ENCODE assay signal across 8 cellular contexts in genomic region chr10:28676968-28677888, GRCh38. TPM values are rescaled to one million over a fixed set of nuclear protein-coding genes. Genes with fewer than 3 reads are reported as not detected.
A peak's percentile ranks its signal among the peaks of the same experiment; 100 is the strongest.
DNase-seq lines count a peak whose midpoint lies in the region; ATAC-seq, FAIRE-seq and TF ChIP-seq lines count a peak whose summit lies in the region.

Gene BAMBI, plus strand, starts transcription at chr10:28677521. Its CDS starts 377 bp downstream, at chr10:28677898.

- peak; percentile 37 for TF ChIP-seq CTCF in MM.1S (IDR thresholded peaks at IDR 0.05; ENCODE audit: low read length)
- peak; percentile 21 to 57 (median 53) for TF ChIP-seq CTCF in pancreas (IDR thresholded peaks at IDR 0.05)
- TF ChIP-seq CTCF in thyroid gland (IDR thresholded peaks at IDR 0.05), result peak in 5 of 6 experiments; percentile 23 to 84 (median 65)

- no peaks in the 10 kb centered on the region for H4K20me1 ChIP-seq in MM.1S (ENCODE audit: insufficient read depth, low read length)

- H3K79me2 ChIP-seq in MM.1S (ENCODE audit: low read length), result no peaks in the 10 kb centered on the region

- no peaks in the 10 kb centered on the region for H3K36me3 Mint-ChIP-seq in activated naive CD8-positive, alpha-beta T cell

- 1% methylated on average over 83 to 120 of the region's 120 CpGs for WGBS in pancreas, 2 donors
- WGBS in thyroid gland, 2 donors, result 0% methylated on average over 12 to 13 of the region's 120 CpGs

- no peaks in the 10 kb centered on the region for H3K9me2 ChIP-seq in MM.1S (replicated peaks; ENCODE audit: insufficient read depth, low read length)

- peak within 1 kb of the TSS; percentile 36; the same call in 1 of the 2 replicates for H3K9ac ChIP-seq in MM.1S (ENCODE audit: low read length)

- FAIRE-seq in pancreas (lab: Jason Lieb, UNC), result no peak

- H3K4me1 ChIP-seq in MM.1S (ENCODE audit: low read length) (peaks cover 6% of the 10 kb centered on the region; the same call in 1 of the 2 replicates), pancreas (no peaks in the 10 kb centered on the region), thyroid gland (peaks cover 9 to 14% of the 10 kb centered on the region in 2 donors)

- H3K27me3 ChIP-seq in MM.1S (replicated peaks; ENCODE audit: insufficient read depth, low read length) (peaks cover 25% of the 10 kb centered on the region), pancreas (peaks cover 0 to 10% (median 0%) of the 10 kb centered on the region in 4 donors), thyroid gland (no peaks in the 10 kb centered on the region)

- 0 out of 2 replicates have a peak, but pooled peaks cover 3% of the 10 kb centered on the region for H3F3A ChIP-seq in MM.1S (ENCODE audit: insufficient read depth, low read length)

- peaks cover 32% of the 10 kb centered on the region for H3K4me1 Mint-ChIP-seq in activated naive CD8-positive, alpha-beta T cell (ENCODE audit: low read depth)

- H3K4me3 Mint-ChIP-seq in activated naive CD8-positive, alpha-beta T cell, result peak within 1 kb of the TSS; percentile 85

- ATAC-seq in Right ventricle myocardium superior (ENCODE audit: poor library complexity), result peak; percentile 97
- ATAC-seq in pancreas, result peak; percentile 95 to 98 (median 98)

- DNase-seq in HCEC 1CT (peak; percentile 90), MM.1S (peak; percentile 93), SKM-1 (lab: John Stamatoyannopoulos, UW; ENCODE audit: unreplicated experiment) (peak; percentile 57), Right ventricle myocardium superior (peak; percentile 95), pancreas (peak; percentile 88 to 98 (median 93)), thyroid gland (peak; percentile 94)

- no peak within 1 kb of the TSS for H3K27ac Mint-ChIP-seq in activated naive CD8-positive, alpha-beta T cell

- peak in 1 of 2 donors; percentile 94 for TF ChIP-seq POLR2A in thyroid gland (IDR thresholded peaks at IDR 0.05)

- H3K4me3 ChIP-seq in GM08714 (ENCODE audit: low read length), result peak within 1 kb of the TSS; percentile 72
- H3K4me3 ChIP-seq in MM.1S (ENCODE audit: low read length), result peak within 1 kb of the TSS; percentile 68
- H3K4me3 ChIP-seq in pancreas, result peak within 1 kb of the TSS; percentile 71 to 94 (median 82)
- peak within 1 kb of the TSS; percentile 44 to 87 (median 57) for H3K4me3 ChIP-seq in thyroid gland (replicated peaks in 1 of 3)

- H3K9me3 ChIP-seq in MM.1S (replicated peaks; ENCODE audit: insufficient read depth, low read length), result no peaks in the 10 kb centered on the region
- no peaks in the 10 kb centered on the region for H3K9me3 ChIP-seq in pancreas
- no peaks in the 10 kb centered on the region for H3K9me3 ChIP-seq in thyroid gland

- no peaks in the 10 kb centered on the region for H3K9me3 Mint-ChIP-seq in activated naive CD8-positive, alpha-beta T cell (ENCODE audit: low read depth)

- H3K27ac ChIP-seq in MM.1S (ENCODE audit: low read length), result no peak within 1 kb of the TSS
- peak within 1 kb of the TSS in 3 of 4 donors; percentile 68 to 79 (median 69) for H3K27ac ChIP-seq in pancreas
- no peak within 1 kb of the TSS for H3K27ac ChIP-seq in thyroid gland

- intact Hi-C loops in Right ventricle myocardium superior (cut with DNase I) (loop anchor here (2.0 kb wide), 1 partner anchor 314 kb away; no protein-coding TSS in a partner anchor), pancreas (cut with DNase I) (loop anchor here in 1 of 3 donors (5.0 kb wide), 1 partner anchor 455 kb away; no protein-coding TSS in a partner anchor), thyroid gland (cut with DNase I) (loop anchor here (5.0 kb wide), 1 partner anchor 625 kb away; no protein-coding TSS in a partner anchor)

- H3K4me2 ChIP-seq in MM.1S (ENCODE audit: low read depth, low read length), result peak within 1 kb of the TSS; percentile 97

- peaks cover 49% of the 10 kb centered on the region for H3K27me3 Mint-ChIP-seq in activated naive CD8-positive, alpha-beta T cell

- H3K36me3 ChIP-seq in MM.1S (replicated peaks; ENCODE audit: insufficient read depth, low read length) (no peaks in the 10 kb centered on the region), pancreas (no peaks in the 10 kb centered on the region), thyroid gland (no peaks in the 10 kb centered on the region)

- peak within 1 kb of the TSS; percentile 84 for H2AFZ ChIP-seq in MM.1S (ENCODE audit: low read length)

RNA-seq across cellular contexts. Expression of gene BAMBI, which starts in this region (rescaled TPM):
- 13.2 TPM for total RNA-seq in Right ventricle myocardium superior
- total RNA-seq in pancreas, result 1 to 10 TPM; 2.3 to 7.9 (median 3.5) TPM
- 1 to 10 TPM; 3.7 to 7.6 TPM for polyA plus RNA-seq in pancreas
- total RNA-seq in thyroid gland, result under 1 TPM; 0.22 to 0.92 (median 0.53) TPM

Comparison
In these comparisons a context has a peak if more than half of its experiments do, and no peak if none do; other contexts are left out.
1. Peak in DNase-seq and H3K4me3 ChIP-seq in thyroid gland; RNA of the gene not detected or under 1 TPM.
2. H3K27ac ChIP-seq: peak in pancreas (3 of 4); none in MM.1S (single experiment) and thyroid gland (0 of 3).
3. Peak in every context shown above with its lines, with median percentiles within 50 percentile points of each other: H3K4me3 ChIP-seq, DNase-seq and CTCF ChIP-seq.